8 cellular contexts compared by ENCODE assay signal in the genomic region with DNA sequence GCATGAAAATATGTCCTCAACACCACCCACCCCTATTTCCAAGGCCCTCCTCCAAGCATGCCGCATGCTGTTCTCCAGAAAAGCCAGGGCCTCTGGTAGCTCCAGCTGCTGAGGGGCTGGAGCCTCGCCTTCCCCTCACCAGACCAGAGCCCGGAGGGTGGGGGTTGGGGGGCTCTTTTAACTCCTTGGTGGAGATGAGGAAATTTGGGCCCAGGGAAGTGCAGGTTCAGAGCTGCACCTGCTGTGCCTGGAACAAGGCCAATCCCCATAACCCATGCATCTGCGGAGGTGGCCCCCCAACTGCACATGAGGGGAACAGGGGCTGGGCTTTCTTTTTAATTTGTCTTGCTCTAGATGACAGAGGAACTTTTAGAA. TPM values are rescaled to one million over a fixed set of nuclear protein-coding genes. Genes with fewer than 3 reads are reported as not detected.
DNase-seq lines count a peak whose midpoint lies in the region; ATAC-seq and TF ChIP-seq lines count a peak whose summit lies in the region.

No MANE protein-coding gene starts in this region.

- H3K27ac ChIP-seq in cardiac muscle cell, result no peak overlapping the region
- peak overlapping the region in 3 of 4 donors; percentile 75 to 80 (median 76) for H3K27ac ChIP-seq in body of pancreas
- H3K27ac ChIP-seq in mesodermal cell (ENCODE audit: low read depth, low read length, severe bottlenecking), result peak overlapping the region; percentile 66
- peak overlapping the region; percentile 79 to 90 (median 88) for H3K27ac ChIP-seq in upper lobe of left lung

- H3K36me3 ChIP-seq in cardiac muscle cell, result no peaks in the 10 kb centered on the region
- H3K36me3 ChIP-seq in body of pancreas (replicated peaks in 1 of 2; ENCODE audit: insufficient read depth in 1 of 2, low read depth in 2 of 2), result no peaks in the 10 kb centered on the region
- H3K36me3 ChIP-seq in mesodermal cell (ENCODE audit: control insufficient read depth, insufficient read depth, low read length), result no peaks in the 10 kb centered on the region
- no peaks in the 10 kb centered on the region for H3K36me3 ChIP-seq in upper lobe of left lung

- no peak for TF ChIP-seq EP300 in upper lobe of left lung (IDR thresholded peaks at IDR 0.05)

- TF ChIP-seq CTCF in cardiac muscle cell (IDR thresholded peaks at IDR 0.05; ENCODE audit: low read depth, low read length) (no peak), body of pancreas (IDR thresholded peaks at IDR 0.05) (no peak), upper lobe of left lung (IDR thresholded peaks at IDR 0.05) (no peak)

- intact Hi-C loops in cardiac septum (cut with DNase I), result loop anchor here (2.0 to 5.0 kb wide), 4 partner anchors 102 to 552 kb away; partner anchors contain the start of genes LDLRAP1, MAN1C1 and RSRP1
- intact Hi-C loops in body of pancreas (cut with DNase I), result no loop called here

- H3K4me1 ChIP-seq in cardiac muscle cell (ENCODE audit: low read depth) (peaks cover 29% of the 10 kb centered on the region), body of pancreas (peaks cover 67% of the 10 kb centered on the region), mesodermal cell (ENCODE audit: control insufficient read depth, insufficient read depth, low read length, poor library complexity, severe bottlenecking) (peaks cover 24% of the 10 kb centered on the region), upper lobe of left lung (peaks cover 42 to 77% (median 60%) of the 10 kb centered on the region in 4 donors)

- no peaks in the 10 kb centered on the region for H3K9me3 ChIP-seq in cardiac muscle cell (ENCODE audit: low read depth)
- H3K9me3 ChIP-seq in body of pancreas, result no peaks in the 10 kb centered on the region
- H3K9me3 ChIP-seq in mesodermal cell (ENCODE audit: control insufficient read depth, low read length), result no peaks in the 10 kb centered on the region
- no peaks in the 10 kb centered on the region for H3K9me3 ChIP-seq in upper lobe of left lung

- H3K4me3 ChIP-seq in cardiac muscle cell, result peak overlapping the region; percentile 20
- H3K4me3 ChIP-seq in body of pancreas, result no peak overlapping the region
- peak overlapping the region; percentile 24 for H3K4me3 ChIP-seq in mesodermal cell (ENCODE audit: extremely low read depth, insufficient read depth, low read length, poor library complexity, severe bottlenecking)
- H3K4me3 ChIP-seq in upper lobe of left lung, result peak overlapping the region in 3 of 4 donors; percentile 58 to 70 (median 67)

- WGBS in body of pancreas, 2 donors, result 66 to 72% methylated on average over 4 of the region's 4 CpGs
- 90 to 100% methylated on average over 1 to 3 of the region's 4 CpGs for WGBS in mesodermal cell (ENCODE audit: insufficient coverage in 2 of 2), 2 experiments
- WGBS in upper lobe of left lung, 2 donors, result 45 to 61% methylated on average over 2 to 4 of the region's 4 CpGs

- ATAC-seq in body of pancreas, result no peak
- no peak for ATAC-seq in upper lobe of left lung (ENCODE audit: low FRiP score in 2 of 2)

- no peak for TF ChIP-seq POLR2A in body of pancreas (IDR thresholded peaks at IDR 0.05)
- TF ChIP-seq POLR2A in upper lobe of left lung (IDR thresholded peaks at IDR 0.05), result no peak

- no peak for DNase-seq in cardiac muscle cell (ENCODE audit: low read depth in 1 of 2, low spot score in 1 of 2)
- no peak for DNase-seq in cardiac septum (ENCODE audit: low spot score)
- no peak for DNase-seq in body of pancreas
- no peak for DNase-seq in upper lobe of left lung
- DNase-seq in GOT3 (lab: John Stamatoyannopoulos, UW), result no peak
- DNase-seq in LoVo (ENCODE audit: low spot score), result no peak
- DNase-seq in NCI-H510A (lab: John Stamatoyannopoulos, UW), result no peak

- no peaks in the 10 kb centered on the region for H3K27me3 ChIP-seq in cardiac muscle cell
- H3K27me3 ChIP-seq in body of pancreas, result no peaks in the 10 kb centered on the region
- H3K27me3 ChIP-seq in upper lobe of left lung, result no peaks in the 10 kb centered on the region

RNA-seq across cellular contexts. Expression of gene SELENON, which starts 0.7 kb away (rescaled TPM):
- total RNA-seq in cardiac muscle cell (97.3 and 123 TPM in 2 replicates), cardiac septum (53.0 TPM), body of pancreas (10 to 100 TPM; 22.8 to 27.4 TPM), upper lobe of left lung (10 to 100 TPM; 22.0 to 91.1 (median 60.5) TPM)
- 111 and 130 TPM in 2 replicates for polyA plus RNA-seq in cardiac muscle cell
- polyA plus RNA-seq in mesodermal cell (2013, experiment 1 of 2), result 96.7 TPM
- 83.5 TPM for polyA plus RNA-seq in mesodermal cell (2013, experiment 2 of 2)

RNA-seq across cellular contexts. Expression of gene MTFR1L, which starts 20.4 kb away (rescaled TPM):
- total RNA-seq in cardiac muscle cell, result 158 and 197 TPM in 2 replicates
- polyA plus RNA-seq in cardiac muscle cell, result 251 and 266 TPM in 2 replicates
- total RNA-seq in cardiac septum, result 187 TPM
- total RNA-seq in body of pancreas, result 10 to 100 TPM; 39.7 to 56.4 TPM
- polyA plus RNA-seq in mesodermal cell (2013, experiment 1 of 2), result 54.2 TPM
- 46.8 TPM for polyA plus RNA-seq in mesodermal cell (2013, experiment 2 of 2)
- total RNA-seq in upper lobe of left lung, result 10 to 100 TPM; 43.2 to 80.7 (median 53.6) TPM

RNA-seq across cellular contexts. Expression of gene AUNIP, which starts 59.9 kb away (rescaled TPM):
- total RNA-seq in cardiac muscle cell (3.0 and 4.4 TPM in 2 replicates), cardiac septum (not detected), body of pancreas (not detected), upper lobe of left lung (1 to 10 TPM in 1 of 6 donors, under 1 TPM in 2, not detected in 3; 0.43 to 1.1 (median 0.74) TPM)
- 4.9 and 5.6 TPM in 2 replicates for polyA plus RNA-seq in cardiac muscle cell
- 5.8 TPM for polyA plus RNA-seq in mesodermal cell (2013, experiment 1 of 2)
- polyA plus RNA-seq in mesodermal cell (2013, experiment 2 of 2), result 4.0 TPM

Comparison
In these comparisons a context has a peak if more than half of its experiments do, and no peak if none do; other contexts are left out.
1. H3K4me3 ChIP-seq: peak in cardiac muscle cell (single experiment), mesodermal cell (single experiment) and upper lobe of left lung (3 of 4); none in body of pancreas (0 of 2).